In genomic region chr2:224039770-224040088, GRCh38 we compare ENCODE assay signal across 8 cellular contexts. TPM values are rescaled to one million over a fixed set of nuclear protein-coding genes. Genes with fewer than 3 reads are reported as not detected.
DNase-seq lines count a peak whose midpoint lies in the region; ATAC-seq lines count a peak whose summit lies in the region.

No MANE protein-coding gene starts in this region.

- no peaks in the 10 kb centered on the region for H3K36me3 Mint-ChIP-seq in activated CD4-positive, alpha-beta memory T cell treated with anti-CD3 and anti-CD28 coated beads for 36 hours

- no peak overlapping the region for H3K27ac ChIP-seq in right cardiac atrium (ENCODE audit: low read length)

- H3K27ac Mint-ChIP-seq in activated CD4-positive, alpha-beta memory T cell treated with anti-CD3 and anti-CD28 coated beads for 36 hours: no peak overlapping the region

- POLR2A ChIA-PET in activated CD4-positive, alpha-beta memory T cell treated with anti-CD3 and anti-CD28 coated beads for 36 hours (lab: Charles Lee): interaction anchor here (1.3 kb wide), 1 partner anchor 34 kb away, joined by 3 read pairs; no protein-coding TSS in a partner anchor

- ATAC-seq in GM18517 (IDR thresholded peaks at IDR 0.05; ENCODE audit: unreplicated experiment) (peak; percentile 8), HG02759 (IDR thresholded peaks at IDR 0.05; ENCODE audit: unreplicated experiment) (peak; percentile 18), right cardiac atrium (peak in 1 of 2 donors; percentile 4), GM19328 (IDR thresholded peaks at IDR 0.05; ENCODE audit: unreplicated experiment) (no peak)
- peak; percentile 45 for ATAC-seq in stimulated activated naive CD8-positive, alpha-beta T cell treated with anti-CD3 and anti-CD28 coated beads, Interleukin-15, Interleukin-2, amounts not matched to agents 100 U/mL and 50 U/mL, for 24 hours

- H3K27me3 ChIP-seq in right cardiac atrium (ENCODE audit: control insufficient read depth, insufficient read depth): no peaks in the 10 kb centered on the region

- H3K4me1 Mint-ChIP-seq in activated CD4-positive, alpha-beta memory T cell treated with anti-CD3 and anti-CD28 coated beads for 36 hours (ENCODE audit: low read depth): peaks cover 12% of the 10 kb centered on the region

- no peaks in the 10 kb centered on the region for H3K9me3 Mint-ChIP-seq in activated CD4-positive, alpha-beta memory T cell treated with anti-CD3 and anti-CD28 coated beads for 36 hours

- H3K9me3 ChIP-seq in right cardiac atrium (ENCODE audit: control insufficient read depth, low read length): no peaks in the 10 kb centered on the region

- no peak for DNase-seq in activated CD4-positive, alpha-beta memory T cell treated with anti-CD3 and anti-CD28 coated beads for 36 hours
- DNase-seq in right cardiac atrium (no peak), NAMALWA (ENCODE audit: low spot score) (no peak), islet precursor cell (no peak)
- DNase-seq in stimulated activated naive CD8-positive, alpha-beta T cell treated with anti-CD3 and anti-CD28 coated beads, Interleukin-15, Interleukin-2, amounts not matched to agents 100 U/mL and 50 U/mL, for 24 hours: no peak

- peaks cover 3% of the 10 kb centered on the region for H3K4me1 ChIP-seq in right cardiac atrium (ENCODE audit: control insufficient read depth, insufficient read depth, low read length)

- H3K4me3 Mint-ChIP-seq in activated CD4-positive, alpha-beta memory T cell treated with anti-CD3 and anti-CD28 coated beads for 36 hours: peak overlapping the region; percentile 64

- H3K4me3 ChIP-seq in right cardiac atrium (ENCODE audit: low read length): peak overlapping the region; percentile 72

- intact Hi-C loops in activated CD4-positive, alpha-beta memory T cell treated with anti-CD3 and anti-CD28 coated beads for 36 hours (cut with micrococcal nuclease): loop anchor here (1.0 to 5.0 kb wide), 4 partner anchors 13 to 342 kb away; no protein-coding TSS in a partner anchor
- intact Hi-C loops in right cardiac atrium (cut with DNase I): loop anchor here in 1 of 4 donors (5.0 kb wide), 1 partner anchor 243 kb away; no protein-coding TSS in a partner anchor

- CTCF ChIA-PET in activated CD4-positive, alpha-beta memory T cell treated with anti-CD3 and anti-CD28 coated beads for 36 hours (lab: Charles Lee): interaction anchor here (1.3 to 1.6 kb wide), 3 partner anchors 14 to 69 kb away, joined by 4 to 8 read pairs (median 6); no protein-coding TSS in a partner anchor

- peaks cover 52% of the 10 kb centered on the region for H3K27me3 Mint-ChIP-seq in activated CD4-positive, alpha-beta memory T cell treated with anti-CD3 and anti-CD28 coated beads for 36 hours

- WGBS in right cardiac atrium: 7% methylated on average over 14 of the region's 14 CpGs

RNA-seq across cellular contexts. Expression of gene SERPINE2, which starts 0.6 kb away (rescaled TPM):
- total RNA-seq in activated CD4-positive, alpha-beta memory T cell treated with anti-CD3 and anti-CD28 coated beads for 36 hours: 10 to 100 TPM; 16.4 to 16.5 TPM
- total RNA-seq in right cardiac atrium: 10 to 100 TPM; 15.4 to 49.4 (median 25.6) TPM
- polyA plus RNA-seq in right cardiac atrium: 24.2 TPM
